ENCODE assay signal across 19 cellular contexts in genomic region chr14:95207475-95208253, GRCh38. TPM values are rescaled to one million over a fixed set of nuclear protein-coding genes. Genes with fewer than 3 reads are reported as not detected.
DNase-seq lines count a peak whose midpoint lies in the region; ATAC-seq, FAIRE-seq and TF ChIP-seq lines count a peak whose summit lies in the region.
"Had no signal": no experiment of that assay in that cellular context is flagged by ENCODE, and none has a peak within 500 bp of the region (broad histone marks: within the 10 kb centered on the region; RNA-seq: fewer than 3 reads in every experiment).

No MANE protein-coding gene starts in this region.

- H3K4ac ChIP-seq in trophoblast cell (ENCODE audit: low read depth, low read length): peak overlapping the region; percentile 8

- no peak overlapping the region for H3K27ac ChIP-seq in HepG2 (ENCODE audit: extremely low read length, insufficient read depth, low read length)
- H3K27ac ChIP-seq in right lobe of liver: no peak overlapping the region
- no peak overlapping the region for H3K27ac ChIP-seq in trophoblast cell (ENCODE audit: low read depth, low read length)
- H3K27ac ChIP-seq: KMS-11 had no signal

- TF ChIP-seq CTCF in HepG2 (CRISPR knock-in tag; IDR thresholded peaks at IDR 0.05): no peak
- TF ChIP-seq CTCF in right lobe of liver (IDR thresholded peaks at IDR 0.05): no peak

- BruUV-seq in HepG2 (replicated peaks; lab: Mats Ljungman, UMichigan): no TSS peak

- H4K20me1 ChIP-seq in HepG2 (ENCODE audit: insufficient read depth, low read length): no peaks in the 10 kb centered on the region

- H3K4me3 Mint-ChIP-seq in activated CD8-positive, alpha-beta memory T cell treated with anti-CD3 and anti-CD28 coated beads, Interleukin-2, amount 10 ng/mL, durations not matched to agents 7 days and 5 days: no peak overlapping the region
- H3K4me3 Mint-ChIP-seq: T-helper 1 cell treated with Interleukin-12 subunit alpha and Interleukin-12 subunit beta and Interleukin-4 antibody, amounts not matched to agents 30 μg/mL and 1 μg/mL, for 36 hours had no signal

- in situ Hi-C loops in HepG2 (cut with HindIII; ENCODE audit: extremely low pct_ligation_motif_present, low pct_unique_long_range_greater_than_20kb): no loop called here

- no peaks in the 10 kb centered on the region for H3K9me3 Mint-ChIP-seq in activated CD8-positive, alpha-beta memory T cell treated with anti-CD3 and anti-CD28 coated beads, Interleukin-2, amount 10 ng/mL, durations not matched to agents 7 days and 5 days (ENCODE audit: low read depth)

- H3K36me3 Mint-ChIP-seq in activated CD8-positive, alpha-beta memory T cell treated with anti-CD3 and anti-CD28 coated beads, Interleukin-2, amount 10 ng/mL, durations not matched to agents 7 days and 5 days: no peaks in the 10 kb centered on the region

- CTCF ChIA-PET in HepG2 (lab: Yijun Ruan, JAX; ENCODE audit: low intra/inter-chr PET ratio, low total read pairs): no interaction called here
- CTCF ChIA-PET in activated CD8-positive, alpha-beta memory T cell treated with anti-CD3 and anti-CD28 coated beads, Interleukin-2, amount 10 ng/mL, durations not matched to agents 7 days and 5 days (lab: Charles Lee): no interaction called here

- peaks cover 12% of the 10 kb centered on the region for H3K79me1 ChIP-seq in trophoblast cell (ENCODE audit: low read length)

- TF ChIP-seq RAD21 in HepG2 (CRISPR knock-in tag; IDR thresholded peaks at IDR 0.05): no peak

- peak overlapping the region; percentile 11 for H3K14ac ChIP-seq in trophoblast cell (ENCODE audit: low read length)

- H3K4me1 ChIP-seq in HepG2 (ENCODE audit: insufficient read depth, low read length) (peaks cover 21% of the 10 kb centered on the region), right lobe of liver (peaks cover 0 to 26% (median 10%) of the 10 kb centered on the region in 4 donors), adipocyte (ENCODE audit: control insufficient read depth, insufficient read depth, low read length) (peaks cover 9% of the 10 kb centered on the region), trophoblast cell (ENCODE audit: control insufficient read depth in 1 of 2, insufficient read depth in 2 of 2, low read length in 2 of 2) (peaks cover 8 to 11% of the 10 kb centered on the region in 2 experiments)

- H4K8ac ChIP-seq in trophoblast cell (ENCODE audit: low read depth, low read length): peak overlapping the region; percentile 29

- no peak overlapping the region for H3K27ac Mint-ChIP-seq in activated CD8-positive, alpha-beta memory T cell treated with anti-CD3 and anti-CD28 coated beads, Interleukin-2, amount 10 ng/mL, durations not matched to agents 7 days and 5 days
- H3K27ac Mint-ChIP-seq: T-helper 1 cell treated with Interleukin-12 subunit alpha and Interleukin-12 subunit beta and Interleukin-4 antibody, amounts not matched to agents 30 μg/mL and 1 μg/mL, for 36 hours had no signal

- peaks cover 0 to 23% of the 10 kb centered on the region in 2 experiments; a peak in 3 of 5 replicates for H3K36me3 ChIP-seq in HepG2 (replicated peaks in 1 of 2; ENCODE audit: control insufficient read depth in 1 of 2, insufficient read depth in 2 of 2, low read length in 2 of 2)
- peaks cover 0 to 24% (median 9%) of the 10 kb centered on the region in 4 donors for H3K36me3 ChIP-seq in right lobe of liver
- H3K36me3 ChIP-seq in adipocyte (ENCODE audit: control insufficient read depth, insufficient read depth, low read length, severe bottlenecking): peaks cover 41% of the 10 kb centered on the region
- peaks cover 0 to 8% of the 10 kb centered on the region in 2 experiments for H3K36me3 ChIP-seq in trophoblast cell (ENCODE audit: control insufficient read depth in 1 of 2, insufficient read depth in 2 of 2, low read length in 2 of 2)

- peaks cover 9% of the 10 kb centered on the region for H3K27me3 Mint-ChIP-seq in activated CD8-positive, alpha-beta memory T cell treated with anti-CD3 and anti-CD28 coated beads, Interleukin-2, amount 10 ng/mL, durations not matched to agents 7 days and 5 days

- peak overlapping the region; percentile 35 for H3K18ac ChIP-seq in trophoblast cell (ENCODE audit: low read length)

- no peak overlapping the region for H2BK5ac ChIP-seq in trophoblast cell (ENCODE audit: low read depth, low read length, poor library complexity)

- no peak overlapping the region for H3K9ac ChIP-seq in HepG2 (ENCODE audit: insufficient read depth, low read depth, low read length)
- no peak overlapping the region for H3K9ac ChIP-seq in adipocyte (ENCODE audit: low read length)
- H3K9ac ChIP-seq in trophoblast cell (ENCODE audit: low read length): no peak overlapping the region
- H3K9ac ChIP-seq: KMS-11 had no signal

- H3K79me2 ChIP-seq in HepG2 (ENCODE audit: insufficient read depth, low read length): no peaks in the 10 kb centered on the region
- peaks cover 4% of the 10 kb centered on the region for H3K79me2 ChIP-seq in trophoblast cell (ENCODE audit: control insufficient read depth, insufficient read depth, low read length, poor library complexity)

- intact Hi-C loops in HepG2 (cut with micrococcal nuclease; ENCODE audit: unreplicated experiment) (no loop called here), right lobe of liver (cut with DNase I) (no loop called here)

- H2BK12ac ChIP-seq in trophoblast cell (ENCODE audit: low read length): peak overlapping the region; percentile 54

- H3K4me3 ChIP-seq in HepG2 (replicated peaks in 1 of 3; ENCODE audit: insufficient read depth in 1 of 3, low read depth in 2 of 3, low read length in 3 of 3): no peak overlapping the region
- no peak overlapping the region for H3K4me3 ChIP-seq in right lobe of liver
- H3K4me3 ChIP-seq in adipocyte (ENCODE audit: low read length): no peak overlapping the region
- no peak overlapping the region for H3K4me3 ChIP-seq in trophoblast cell (ENCODE audit: low read depth, low read length)

- no peak overlapping the region for H4K12ac ChIP-seq in trophoblast cell (ENCODE audit: low read depth, low read length)

- TF ChIP-seq EP300 in HepG2 (IDR thresholded peaks at IDR 0.05; ENCODE audit: low read depth in 2 of 2, low read length in 2 of 2) (no peak), HepG2 (CRISPR knock-in tag; IDR thresholded peaks at IDR 0.05; ENCODE audit: borderline replicate concordance) (no peak)

- ATAC-seq in HepG2 (no peak), right lobe of liver (no peak), HG02610 (IDR thresholded peaks at IDR 0.05; ENCODE audit: unreplicated experiment) (no peak)
- no peak for ATAC-seq in activated CD8-positive, alpha-beta memory T cell treated with anti-CD3 and anti-CD28 coated beads, Interleukin-2, amount 10 ng/mL, durations not matched to agents 7 days and 5 days

- FAIRE-seq in HepG2 (lab: Jason Lieb, UNC): no peak

- no peaks in the 10 kb centered on the region for H3K4me1 Mint-ChIP-seq in activated CD8-positive, alpha-beta memory T cell treated with anti-CD3 and anti-CD28 coated beads, Interleukin-2, amount 10 ng/mL, durations not matched to agents 7 days and 5 days

- H3K9me3 ChIP-seq in HepG2 (ENCODE audit: low read length) (no peaks in the 10 kb centered on the region), right lobe of liver (no peaks in the 10 kb centered on the region), adipocyte (ENCODE audit: control insufficient read depth, low read length) (peaks cover 5% of the 10 kb centered on the region), trophoblast cell (ENCODE audit: insufficient read depth, low read depth, low read length) (peaks cover 4% of the 10 kb centered on the region)

- H3K27me3 ChIP-seq in HepG2 (ENCODE audit: control insufficient read depth in 1 of 2, insufficient read depth in 2 of 2, low read length in 2 of 2): no peaks in the 10 kb centered on the region
- no peaks in the 10 kb centered on the region for H3K27me3 ChIP-seq in right lobe of liver
- H3K27me3 ChIP-seq in adipocyte (replicated peaks; ENCODE audit: control insufficient read depth, insufficient read depth, low read length): no peaks in the 10 kb centered on the region
- H3K27me3 ChIP-seq in trophoblast cell (ENCODE audit: insufficient read depth, low read length): no peaks in the 10 kb centered on the region

- H3K4me2 ChIP-seq in HepG2 (ENCODE audit: low read depth, low read length) (no peak overlapping the region), trophoblast cell (ENCODE audit: low read length) (no peak overlapping the region)
- H3K4me2 ChIP-seq: KMS-11 had no signal

- WGBS in HepG2 (ENCODE audit: low lambda C conversion rate): 88% methylated on average over 7 of the region's 7 CpGs
- WGBS in right lobe of liver (ENCODE audit: insufficient coverage, low coverage, low lambda C conversion rate, missing lambda C conversion rate): 72% methylated on average over 7 of the region's 7 CpGs
- WGBS in trophoblast cell (ENCODE audit: extremely low coverage, insufficient coverage, insufficient read length): no CpG with 5 or more reads among the region's 7 CpGs

- no peak overlapping the region for H3K23ac ChIP-seq in trophoblast cell (ENCODE audit: low read length)

- H4K91ac ChIP-seq in trophoblast cell (ENCODE audit: low read depth, low read length): peak overlapping the region; percentile 34

- H2AFZ ChIP-seq in HepG2 (ENCODE audit: low read length) (no peak overlapping the region), trophoblast cell (ENCODE audit: insufficient read depth, low read length, poor library complexity) (no peak overlapping the region)

- no peak for DNase-seq in HepG2 (ENCODE audit: low spot score)
- DNase-seq in right lobe of liver: no peak
- DNase-seq in adipocyte (ENCODE audit: low read depth): peak; percentile 9
- no peak for DNase-seq in trophoblast cell
- no peak for DNase-seq in activated CD8-positive, alpha-beta memory T cell treated with anti-CD3 and anti-CD28 coated beads, Interleukin-2, amount 10 ng/mL, durations not matched to agents 7 days and 5 days
- no peak for DNase-seq in activated CD4-positive, alpha-beta T cell treated with anti-CD3 and anti-CD28 coated beads for 1 hour
- no peak for DNase-seq in Ammon's horn (ENCODE audit: low spot score)
- DNase-seq: 8988T, C1 segment of cervical spinal cord, EL, NCI-H1092, NCI-H146, NCI-H2227 treated with DMSO at 0.1 percent for 48 hours, NCI-H526, RPMI8226, SIG-M5 had no signal

- TF ChIP-seq POLR2A in HepG2 (IDR thresholded peaks at IDR 0.05; ENCODE audit: insufficient read depth in 1 of 2, low read depth in 2 of 2, low read length in 2 of 2): no peak
- TF ChIP-seq POLR2A in right lobe of liver (IDR thresholded peaks at IDR 0.05): no peak

- H2AK5ac ChIP-seq in trophoblast cell (ENCODE audit: low read length): peak overlapping the region; percentile 85

- peak overlapping the region; percentile 24 for H2BK120ac ChIP-seq in trophoblast cell (ENCODE audit: insufficient read depth, low read length, poor library complexity)

- POLR2A ChIA-PET in HepG2 (lab: Yijun Ruan, JAX): no interaction called here

RNA-seq across cellular contexts. Expression of gene DICER1, which starts 50.3 kb away (rescaled TPM):
- total RNA-seq in HepG2 (2016; rRNA removed; fragmentation: Illumina TruSeq; extraction: Trizol) (61.9 and 88.8 TPM in 2 replicates), right lobe of liver (10 to 100 TPM; 27.6 to 47.9 (median 30.3) TPM)
- total RNA-seq in HepG2 (2016; cell fraction: cytosol; rRNA removed; fragmentation: Illumina TruSeq; extraction: Trizol; ENCODE audit: low read depth): 10.5 and 12.5 TPM in 2 replicates
- 56.8 and 81.5 TPM in 2 replicates for total RNA-seq in HepG2 (2016; cell fraction: insoluble cytoplasmic fraction; rRNA removed; fragmentation: Illumina TruSeq; extraction: Trizol)
- 28.2 and 32.1 TPM in 2 replicates for total RNA-seq in HepG2 (2016; cell fraction: membrane; rRNA removed; fragmentation: Illumina TruSeq; extraction: Trizol)
- total RNA-seq in HepG2 (2016; cell fraction: nucleus; rRNA removed; fragmentation: Illumina TruSeq; extraction: Trizol): 64.4 and 74.3 TPM in 2 replicates
- polyA plus RNA-seq in HepG2 (2011; rRNA removed): 23.6 and 31.8 TPM in 2 replicates
- polyA plus RNA-seq in HepG2 (2011; cell fraction: cytosol; rRNA removed): 9.8 and 13.5 TPM in 2 replicates
- polyA plus RNA-seq in HepG2 (2011; cell fraction: nucleus; rRNA removed): 29.6 and 34.3 TPM in 2 replicates
- 18.7 and 21.1 TPM in 2 replicates for polyA plus RNA-seq in HepG2 (2012)
- polyA plus RNA-seq in HepG2 (2016; cell fraction: cytosol; fragmentation: Illumina TruSeq; extraction: Trizol; ENCODE audit: low read depth): 0.61 and 1.1 TPM in 2 replicates
- polyA plus RNA-seq in HepG2 (2016; cell fraction: insoluble cytoplasmic fraction; fragmentation: Illumina TruSeq; extraction: Trizol; ENCODE audit: low read depth): 33.8 and 35.8 TPM in 2 replicates
- polyA plus RNA-seq in HepG2 (2016; cell fraction: membrane; fragmentation: Illumina TruSeq; extraction: Trizol; ENCODE audit: low read depth): 3.3 and 3.9 TPM in 2 replicates
- polyA plus RNA-seq in HepG2 (2016; cell fraction: nucleus; fragmentation: Illumina TruSeq; extraction: Trizol; ENCODE audit: insufficient read depth, low read depth): 42.9 and 44.5 TPM in 2 replicates
- 84.7 and 103 TPM in 2 replicates for polyA minus RNA-seq in HepG2 (2011; rRNA and poly(A)+ RNA removed; ENCODE audit: low replicate concordance)
- 49.5 and 78.0 TPM in 2 replicates for polyA minus RNA-seq in HepG2 (2011; cell fraction: cytosol; rRNA and poly(A)+ RNA removed)
- polyA minus RNA-seq in HepG2 (2011; cell fraction: nucleus; rRNA and poly(A)+ RNA removed): 130 and 156 TPM in 2 replicates
- 91.5 and 95.6 TPM in 2 replicates for polyA plus RNA-seq in trophoblast cell (2013)
- 10 to 100 TPM; 61.4 to 75.6 TPM for total RNA-seq in activated CD8-positive, alpha-beta memory T cell treated with anti-CD3 and anti-CD28 coated beads, Interleukin-2, amount 10 ng/mL, durations not matched to agents 7 days and 5 days
